8 cellular contexts compared by ENCODE assay signal in genomic region chr10:101818119-101818957, GRCh38. TPM values are rescaled to one million over a fixed set of nuclear protein-coding genes. Genes with fewer than 3 reads are reported as not detected.
DNase-seq lines count a peak whose midpoint lies in the region; ATAC-seq and TF ChIP-seq lines count a peak whose summit lies in the region.

Gene OGA (minus strand): TSS chr10:101818444. CDS start chr10:101818022, 422 bp downstream.

- intact Hi-C loops in PC-9 (cut with micrococcal nuclease; ENCODE audit: unreplicated experiment) (loop anchor here (2.0 kb wide), 1 partner anchor 238 kb away; the partner anchor contains the start of gene ARMH3), mucosa of descending colon (cut with DNase I, micrococcal nuclease) (no loop called here)

- H3K9me3 ChIP-seq in PC-9 (ENCODE audit: insufficient read depth, low read depth) (no peaks in the 10 kb centered on the region), mucosa of descending colon (no peaks in the 10 kb centered on the region)

- peak within 1 kb of the TSS; percentile 73 for H3K27ac ChIP-seq in PC-9
- peak within 1 kb of the TSS; percentile 87 for H3K27ac ChIP-seq in epithelial cell of prostate

- no peaks in the 10 kb centered on the region for H3K27me3 ChIP-seq in PC-9 (ENCODE audit: insufficient read depth, low read depth)

- DNase-seq in DMS153 (lab: John Stamatoyannopoulos, UW) (peak; percentile 100), PC-9 (peak; percentile 94 to 95), epithelial cell of prostate (ENCODE audit: low read depth, low spot score) (peak; percentile 100), mucosa of descending colon (peak; percentile 97 to 99 (median 97))
- DNase-seq in Jurkat, Clone E6-1 (ENCODE audit: low read depth, low spot score) = peak; percentile 100
- DNase-seq in activated T-cell treated with anti-CD3 and anti-CD28 coated beads, Interleukin-2, amount 50 U/mL, for 1 hour = peak; percentile 93
- peak; percentile 96 for DNase-seq in stimulated activated CD8-positive, alpha-beta memory T cell treated with anti-CD3 and anti-CD28 coated beads, Interleukin-4, amount 100 ng/mL, for 24 hours (ENCODE audit: low read depth)

- peaks cover 49% of the 10 kb centered on the region for H3K79me2 ChIP-seq in PC-9 (ENCODE audit: low read depth)

- H3F3A ChIP-seq in PC-9 (ENCODE audit: insufficient read depth, low read depth) = peaks cover 8% of the 10 kb centered on the region; the same call in 1 of the 2 replicates

- peak within 1 kb of the TSS; percentile 76 for H2AFZ ChIP-seq in PC-9

- H3K36me3 ChIP-seq in PC-9 (ENCODE audit: low read depth) (no peaks in the 10 kb centered on the region), mucosa of descending colon (ENCODE audit: low read depth) (no peaks in the 10 kb centered on the region)

- H3K9me2 ChIP-seq in PC-9 (ENCODE audit: insufficient read depth) = no peaks in the 10 kb centered on the region

- POLR2A ChIA-PET in PC-9 (lab: Charles Lee; ENCODE audit: unreplicated experiment) = interaction anchor here (0.5 to 0.7 kb wide), 7 partner anchors 11 to 686 kb away, joined by 3 to 9 read pairs (median 4); partner anchors contain the start of gene SUFU

- peaks cover 28% of the 10 kb centered on the region for H3K4me1 ChIP-seq in PC-9 (replicated peaks; ENCODE audit: insufficient read depth)
- peaks cover 19% of the 10 kb centered on the region for H3K4me1 ChIP-seq in mucosa of descending colon (ENCODE audit: low read depth)

- peaks cover 40% of the 10 kb centered on the region for H4K20me1 ChIP-seq in PC-9 (ENCODE audit: insufficient read depth)

- ATAC-seq in GM21619 (IDR thresholded peaks at IDR 0.05; ENCODE audit: unreplicated experiment) (peak; percentile 82), mucosa of descending colon (peak; percentile 92)

- H3K4me2 ChIP-seq in PC-9 = peak within 1 kb of the TSS; percentile 99

- TF ChIP-seq CTCF in PC-9 (conservative IDR thresholded peaks at IDR 0.05) (no peak), mucosa of descending colon (IDR thresholded peaks at IDR 0.05) (no peak)

- CTCF ChIA-PET in PC-9 (lab: Charles Lee) = no interaction called here

- BruUV-seq in PC-9 (replicated peaks; lab: Mats Ljungman, UMichigan) = no TSS peak

- H3K4me3 ChIP-seq in Jurkat, Clone E6-1 (ENCODE audit: low read length) = peak within 1 kb of the TSS; percentile 73
- peak within 1 kb of the TSS; percentile 77 for H3K4me3 ChIP-seq in PC-9
- peak within 1 kb of the TSS; percentile 96 for H3K4me3 ChIP-seq in mucosa of descending colon

RNA-seq across cellular contexts. Expression of gene OGA, which starts in this region (rescaled TPM):
- polyA plus RNA-seq in Jurkat, Clone E6-1 (2012; ENCODE audit: insufficient read depth, insufficient read length) = 34.2 TPM
- total RNA-seq in PC-9 (2021) (79.8 and 82.0 TPM in 2 replicates), mucosa of descending colon (100 to 1,000 TPM in 2 of 3 donors, 10 to 100 TPM in 1; 80.8 to 112 (median 110) TPM)

Comparison
In these comparisons a context has a peak if more than half of its experiments do, and no peak if none do; other contexts are left out.
1. Peak in every context shown above with its lines: DNase-seq, ATAC-seq, H3K4me3 ChIP-seq and H3K27ac ChIP-seq.